24 cellular contexts compared by ENCODE assay signal in the genomic region with DNA sequence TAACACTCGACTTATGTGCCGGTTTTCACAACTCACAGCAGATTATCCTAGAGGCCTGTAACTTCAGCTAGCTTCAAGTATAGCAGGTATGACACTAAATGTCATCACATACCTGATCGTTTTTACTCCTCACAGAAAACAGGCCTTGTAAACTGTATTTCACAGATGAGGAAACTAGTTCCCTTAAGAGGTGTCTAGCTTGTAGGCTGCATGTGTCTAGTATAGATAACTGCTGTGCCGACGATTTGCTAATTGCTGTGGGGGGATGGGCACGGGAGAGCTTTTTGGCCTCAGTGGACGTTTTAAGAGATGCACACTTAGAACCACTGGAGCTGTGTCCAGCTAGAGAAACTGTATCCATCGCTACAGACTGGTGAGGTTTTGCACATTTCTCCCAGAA.
"Had no signal": no experiment of that assay in that cellular context is flagged by ENCODE, and none has a peak within 500 bp of the region (broad histone marks: within the 10 kb centered on the region; RNA-seq: fewer than 3 reads in every experiment).

No MANE protein-coding gene starts in this region.

- H3K4me1 ChIP-seq: adrenal gland, body of pancreas, foreskin keratinocyte, gastrocnemius medialis had no signal

- H3K27ac ChIP-seq: adrenal gland, body of pancreas, foreskin keratinocyte, gastrocnemius medialis, heart left ventricle, WERI-Rb-1 had no signal

- H3K27me3 ChIP-seq: body of pancreas had no signal

- H3K36me3 ChIP-seq: adrenal gland, esophagus muscularis mucosa, gastrocnemius medialis, heart left ventricle, WERI-Rb-1 had no signal

- DNase-seq: activated B cell treated with CpG ODN at 0.5 μM for 24 hours; activated CD4-positive, alpha-beta T cell treated with anti-CD3 and anti-CD28 coated beads for 48 hours; activated CD4-positive, alpha-beta T cell treated with anti-CD3 and anti-CD28 coated beads, Interleukin-2, amount 50 U/mL, for 1 hour; activated CD4-positive, alpha-beta T cell treated with anti-CD3 and anti-CD28 coated beads, Interleukin-2, amount 50 U/mL, for 48 hours; activated effector memory CD4-positive, alpha-beta T cell treated with anti-CD3 and anti-CD28 coated beads, Interleukin-2, amount 50 U/mL, for 16 hours; activated naive CD4-positive, alpha-beta T cell treated with anti-CD3 and anti-CD28 coated beads for 36 hours; activated naive CD8-positive, alpha-beta T cell treated with anti-CD3 and anti-CD28 coated beads for 36 hours; activated naive CD8-positive, alpha-beta T cell treated with anti-CD3 and anti-CD28 coated beads, Interleukin-2, amount 50 U/mL, for 24 hours; activated T-cell treated with anti-CD3 and anti-CD28 coated beads, Interleukin-2, amount 50 U/mL, for 4 hours; adrenal gland; amygdala; aorta; body of pancreas; caudate nucleus; effector memory CD4-positive, alpha-beta T cell; endodermal cell; foreskin keratinocyte; gastrocnemius medialis; glutamatergic neuron; WERI-Rb-1 had no signal

- H3K4me3 ChIP-seq: adrenal gland, body of pancreas, esophagus muscularis mucosa, gastrocnemius medialis, heart left ventricle had no signal

- ATAC-seq: activated CD4-positive, CD25-positive, alpha-beta regulatory T cell treated with anti-CD3 and anti-CD28 coated beads, Interleukin-2, amount 50 U/mL, for 24 hours; activated T-cell treated with anti-CD3 and anti-CD28 coated beads, Interleukin-2, amount 50 U/mL, for 4 hours; activated T-helper 17 cell treated with anti-CD3 and anti-CD28 coated beads, Interleukin-2, amount 50 U/mL, for 72 hours; body of pancreas; foreskin keratinocyte; gastrocnemius medialis; heart left ventricle had no signal

- H3K9me3 ChIP-seq: adrenal gland, body of pancreas, esophagus muscularis mucosa, gastrocnemius medialis, heart left ventricle had no signal
